ENCODE assay signal across 8 cellular contexts in the genomic region with DNA sequence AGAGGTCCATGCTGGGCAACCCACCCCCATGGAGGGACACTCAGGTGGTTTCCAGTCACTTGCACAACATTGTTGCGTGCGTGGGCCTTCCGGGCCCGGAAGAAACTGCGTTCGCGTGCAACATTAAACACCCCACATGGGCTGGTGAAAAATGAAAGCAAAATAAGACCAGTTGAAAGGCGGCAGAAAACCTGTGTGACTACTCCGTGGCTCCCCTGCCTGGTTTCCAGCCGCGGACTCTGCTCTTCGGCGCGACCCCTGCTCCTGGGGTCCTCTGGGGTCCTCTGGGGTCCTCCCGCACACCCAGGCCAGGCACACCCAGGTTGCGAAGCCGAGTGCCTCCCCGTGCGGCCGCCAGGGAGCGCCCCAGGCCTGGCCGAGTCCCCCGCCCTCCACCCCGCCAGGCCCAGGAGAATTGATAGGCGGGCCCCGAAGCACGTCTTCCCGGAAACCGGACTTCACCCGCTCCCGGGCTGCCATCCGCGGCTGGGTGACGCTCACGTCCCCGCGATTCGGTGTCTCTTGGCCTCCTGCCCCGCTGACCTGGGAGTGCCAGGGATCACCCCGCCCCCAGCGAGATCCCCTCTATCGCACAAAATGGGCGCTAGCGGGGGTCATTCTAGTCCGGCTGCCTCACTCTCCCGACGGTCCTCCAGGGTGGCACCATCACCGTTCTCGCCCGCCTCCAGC. TPM values are rescaled to one million over a fixed set of nuclear protein-coding genes. Genes with fewer than 3 reads are reported as not detected.
DNase-seq lines count a peak whose midpoint lies in the region; ATAC-seq and TF ChIP-seq lines count a peak whose summit lies in the region.

No MANE protein-coding gene starts in this region.

- H3K27ac ChIP-seq in Karpas-422 (ENCODE audit: low read length) (no peak overlapping the region), mucosa of rectum (ENCODE audit: low read depth in 2 of 2, low read length in 2 of 2) (peak overlapping the region; percentile 48 to 56)

- H3K36me3 ChIP-seq in Karpas-422 (ENCODE audit: insufficient read depth, low read length) (no peaks in the 10 kb centered on the region), mucosa of rectum (ENCODE audit: control insufficient read depth in 2 of 2, insufficient read depth in 2 of 2, low read length in 2 of 2) (no peaks in the 10 kb centered on the region)

- intact Hi-C loops in Calu3 (cut with micrococcal nuclease; ENCODE audit: unreplicated experiment): loop anchor here (10.0 kb wide), 1 partner anchor 271 kb away; no protein-coding TSS in a partner anchor
- intact Hi-C loops in activated CD4-positive, alpha-beta T cell treated with anti-CD3 and anti-CD28 coated beads for 36 hours (cut with DNase I, micrococcal nuclease): loop anchor here in 1 of 2 experiments (5.0 kb wide), 1 partner anchor 126 kb away; no protein-coding TSS in a partner anchor

- H3K79me2 ChIP-seq in Karpas-422 (ENCODE audit: low read length): no peaks in the 10 kb centered on the region

- H3K36me3 Mint-ChIP-seq in Calu3 (ENCODE audit: insufficient read depth, unreplicated experiment): peaks cover 12% of the 10 kb centered on the region
- H3K36me3 Mint-ChIP-seq in activated CD4-positive, alpha-beta T cell treated with anti-CD3 and anti-CD28 coated beads for 36 hours (ENCODE audit: low read depth): peaks cover 6% of the 10 kb centered on the region
- H3K36me3 Mint-ChIP-seq in stimulated activated naive B cell treated with anti-CD40 and anti-IgM and Interleukin-4, amounts not matched to agents 10 μg/mL and 1 μg/mL and 100 μg/mL, for 72 hours: peaks cover 0 to 3% of the 10 kb centered on the region in 2 donors

- H3K4me1 ChIP-seq in Karpas-422 (ENCODE audit: low read length) (peaks cover 18% of the 10 kb centered on the region), mucosa of rectum (ENCODE audit: control insufficient read depth in 2 of 2, insufficient read depth in 2 of 2, low read length in 2 of 2) (peaks cover 2 to 7% of the 10 kb centered on the region in 2 donors)

- no peaks in the 10 kb centered on the region for H3K9me2 ChIP-seq in Karpas-422 (replicated peaks; ENCODE audit: insufficient read depth, low read length)

- no peaks in the 10 kb centered on the region for H3K9me3 Mint-ChIP-seq in Calu3 (ENCODE audit: low read depth, unreplicated experiment)
- no peaks in the 10 kb centered on the region for H3K9me3 Mint-ChIP-seq in activated CD4-positive, alpha-beta T cell treated with anti-CD3 and anti-CD28 coated beads for 36 hours (ENCODE audit: low read depth)
- H3K9me3 Mint-ChIP-seq in stimulated activated naive B cell treated with anti-CD40 and anti-IgM and Interleukin-4, amounts not matched to agents 10 μg/mL and 1 μg/mL and 100 μg/mL, for 72 hours: no peaks in the 10 kb centered on the region

- H3K9me3 ChIP-seq in Karpas-422 (ENCODE audit: low read length): no peaks in the 10 kb centered on the region
- H3K9me3 ChIP-seq in mucosa of rectum (ENCODE audit: control insufficient read depth in 2 of 2, low read length in 2 of 2): no peaks in the 10 kb centered on the region

- H3K27ac Mint-ChIP-seq in Calu3 (ENCODE audit: unreplicated experiment): peak overlapping the region; percentile 67
- peak overlapping the region; percentile 98 for H3K27ac Mint-ChIP-seq in activated CD4-positive, alpha-beta T cell treated with anti-CD3 and anti-CD28 coated beads for 36 hours
- H3K27ac Mint-ChIP-seq in stimulated activated naive B cell treated with anti-CD40 and anti-IgM and Interleukin-4, amounts not matched to agents 10 μg/mL and 1 μg/mL and 100 μg/mL, for 72 hours: peak overlapping the region; percentile 96

- peak overlapping the region; percentile 63 for H3K4me2 ChIP-seq in Karpas-422 (ENCODE audit: low read depth, low read length, poor library complexity, severe bottlenecking)

- peaks cover 12% of the 10 kb centered on the region for H3K27me3 Mint-ChIP-seq in Calu3 (ENCODE audit: unreplicated experiment)
- H3K27me3 Mint-ChIP-seq in activated CD4-positive, alpha-beta T cell treated with anti-CD3 and anti-CD28 coated beads for 36 hours: no peaks in the 10 kb centered on the region
- H3K27me3 Mint-ChIP-seq in stimulated activated naive B cell treated with anti-CD40 and anti-IgM and Interleukin-4, amounts not matched to agents 10 μg/mL and 1 μg/mL and 100 μg/mL, for 72 hours: no peaks in the 10 kb centered on the region

- no peaks in the 10 kb centered on the region for H4K20me1 ChIP-seq in Karpas-422 (ENCODE audit: insufficient read depth, low read depth, low read length)

- H3K27me3 ChIP-seq in Karpas-422 (ENCODE audit: low read length): no peaks in the 10 kb centered on the region
- H3K27me3 ChIP-seq in mucosa of rectum (ENCODE audit: control insufficient read depth in 2 of 2, insufficient read depth in 2 of 2, low read length in 2 of 2): no peaks in the 10 kb centered on the region

- POLR2A ChIA-PET in activated CD4-positive, alpha-beta T cell treated with anti-CD3 and anti-CD28 coated beads for 36 hours (lab: Charles Lee): no interaction called here

- H2AFZ ChIP-seq in Karpas-422 (ENCODE audit: low read length): peak overlapping the region; percentile 84

- DNase-seq in Calu3 (peak; percentile 87), Karpas-422 (peak; percentile 87), ecto neural progenitor cell (ENCODE audit: low spot score) (peak; percentile 74)
- DNase-seq in activated CD4-positive, alpha-beta T cell treated with anti-CD3 and anti-CD28 coated beads for 36 hours: peak; percentile 85
- DNase-seq in stimulated activated naive B cell treated with anti-CD40 and anti-IgM and Interleukin-4, amounts not matched to agents 10 μg/mL and 1 μg/mL and 100 μg/mL, for 72 hours: peak; percentile 75

- BruUV-seq in Calu3 (replicated peaks; lab: Mats Ljungman, UMichigan): no TSS peak

- H3K4me1 Mint-ChIP-seq in Calu3 (ENCODE audit: low read depth, unreplicated experiment): peaks cover 12% of the 10 kb centered on the region
- peaks cover 22% of the 10 kb centered on the region for H3K4me1 Mint-ChIP-seq in activated CD4-positive, alpha-beta T cell treated with anti-CD3 and anti-CD28 coated beads for 36 hours
- peaks cover 25 to 43% of the 10 kb centered on the region in 2 donors for H3K4me1 Mint-ChIP-seq in stimulated activated naive B cell treated with anti-CD40 and anti-IgM and Interleukin-4, amounts not matched to agents 10 μg/mL and 1 μg/mL and 100 μg/mL, for 72 hours

- ATAC-seq in GM21423 (IDR thresholded peaks at IDR 0.05; ENCODE audit: unreplicated experiment): peak; percentile 80
- peak; percentile 89 for ATAC-seq in activated CD4-positive, alpha-beta T cell treated with anti-CD3 and anti-CD28 coated beads for 36 hours
- peak; percentile 85 to 90 for ATAC-seq in stimulated activated naive B cell treated with anti-CD40 and anti-IgM and Interleukin-4, amounts not matched to agents 10 μg/mL and 1 μg/mL and 100 μg/mL, for 72 hours (replicated peaks)
- no peak for ATAC-seq in SK-N-SH treated with all-trans-retinoic acid at 6 μM for 48 hours

- TF ChIP-seq CTCF in Calu3 (IDR thresholded peaks at IDR 0.05; ENCODE audit: unreplicated experiment): peak; percentile 89

- H3K9ac ChIP-seq in Karpas-422 (ENCODE audit: low read length): peak overlapping the region; percentile 64
- H3K9ac ChIP-seq in mucosa of rectum (ENCODE audit: low read depth in 1 of 2, low read length in 2 of 2): peak overlapping the region; percentile 63 to 66

- H3K4me3 ChIP-seq in Karpas-422 (ENCODE audit: low read length) (peak overlapping the region; percentile 59; the same call in 1 of the 2 replicates), mucosa of rectum (ENCODE audit: low read length in 2 of 2) (peak overlapping the region; percentile 72 to 76)

- H3K4me3 Mint-ChIP-seq in Calu3 (ENCODE audit: low read depth, unreplicated experiment): peak overlapping the region; percentile 88
- peak overlapping the region; percentile 85 for H3K4me3 Mint-ChIP-seq in activated CD4-positive, alpha-beta T cell treated with anti-CD3 and anti-CD28 coated beads for 36 hours
- peak overlapping the region; percentile 86 to 90 for H3K4me3 Mint-ChIP-seq in stimulated activated naive B cell treated with anti-CD40 and anti-IgM and Interleukin-4, amounts not matched to agents 10 μg/mL and 1 μg/mL and 100 μg/mL, for 72 hours

- CTCF ChIA-PET in Calu3 (lab: Charles Lee): no interaction called here
- CTCF ChIA-PET in activated CD4-positive, alpha-beta T cell treated with anti-CD3 and anti-CD28 coated beads for 36 hours (lab: Charles Lee): interaction anchor here (0.7 to 1.1 kb wide), 3 partner anchors 65 to 158 kb away, joined by 3 to 6 read pairs (median 3); no protein-coding TSS in a partner anchor

TF ChIP-seq in SK-N-SH treated with all-trans-retinoic acid at 6 μM for 48 hours, 23 proteins besides CTCF, POLR2A, EP300 and RAD21 (continues in another document):
- no peak for TF ChIP-seq TCF4 (CRISPR knock-in tag; IDR thresholded peaks at IDR 0.05; ENCODE audit: borderline replicate concordance)
- TF ChIP-seq TOX (CRISPR knock-in tag; IDR thresholded peaks at IDR 0.05; ENCODE audit: borderline replicate concordance): no peak
- TF ChIP-seq ZC3H10 (CRISPR knock-in tag; IDR thresholded peaks at IDR 0.05): no peak
- TF ChIP-seq SNAI2 (CRISPR knock-in tag; IDR thresholded peaks at IDR 0.05): no peak
- no peak for TF ChIP-seq BACH2 (CRISPR knock-in tag; IDR thresholded peaks at IDR 0.05; ENCODE audit: borderline replicate concordance)
- TF ChIP-seq, protein P1, sequence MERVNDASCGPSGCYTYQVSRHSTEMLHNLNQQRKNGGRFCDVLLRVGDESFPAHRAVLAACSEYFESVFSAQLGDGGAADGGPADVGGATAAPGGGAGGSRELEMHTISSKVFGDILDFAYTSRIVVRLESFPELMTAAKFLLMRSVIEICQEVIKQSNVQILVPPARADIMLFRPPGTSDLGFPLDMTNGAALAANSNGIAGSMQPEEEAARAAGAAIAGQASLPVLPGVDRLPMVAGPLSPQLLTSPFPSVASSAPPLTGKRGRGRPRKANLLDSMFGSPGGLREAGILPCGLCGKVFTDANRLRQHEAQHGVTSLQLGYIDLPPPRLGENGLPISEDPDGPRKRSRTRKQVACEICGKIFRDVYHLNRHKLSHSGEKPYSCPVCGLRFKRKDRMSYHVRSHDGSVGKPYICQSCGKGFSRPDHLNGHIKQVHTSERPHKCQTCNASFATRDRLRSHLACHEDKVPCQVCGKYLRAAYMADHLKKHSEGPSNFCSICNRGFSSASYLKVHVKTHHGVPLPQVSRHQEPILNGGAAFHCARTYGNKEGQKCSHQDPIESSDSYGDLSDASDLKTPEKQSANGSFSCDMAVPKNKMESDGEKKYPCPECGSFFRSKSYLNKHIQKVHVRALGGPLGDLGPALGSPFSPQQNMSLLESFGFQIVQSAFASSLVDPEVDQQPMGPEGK (CRISPR knock-in tag; IDR thresholded peaks at IDR 0.05; ENCODE audit: borderline replicate concordance): no peak
- no peak for TF ChIP-seq RARB (CRISPR knock-in tag; IDR thresholded peaks at IDR 0.05)
- no peak for TF ChIP-seq OSR1 (CRISPR knock-in tag; IDR thresholded peaks at IDR 0.05)
- no peak for TF ChIP-seq ZFP30 (CRISPR knock-in tag; IDR thresholded peaks at IDR 0.05)

RNA-seq across cellular contexts. Expression of a gene that starts 1.9 kb away (rescaled TPM):
- total RNA-seq in Calu3 (2022): 0.24 TPM in 1 of 2 replicates, not detected in the other
- 0.07 TPM in 1 of 2 replicates, not detected in the other for total RNA-seq in Karpas-422 (2014; rRNA removed; shearing (Covaris generic); ENCODE audit: low replicate concordance)
- under 1 TPM in 1 of 2 experiments, not detected in 1; 0.11 TPM for total RNA-seq in activated CD4-positive, alpha-beta T cell treated with anti-CD3 and anti-CD28 coated beads for 36 hours
